1 cellular context compared by ENCODE assay signal in the genomic region with DNA sequence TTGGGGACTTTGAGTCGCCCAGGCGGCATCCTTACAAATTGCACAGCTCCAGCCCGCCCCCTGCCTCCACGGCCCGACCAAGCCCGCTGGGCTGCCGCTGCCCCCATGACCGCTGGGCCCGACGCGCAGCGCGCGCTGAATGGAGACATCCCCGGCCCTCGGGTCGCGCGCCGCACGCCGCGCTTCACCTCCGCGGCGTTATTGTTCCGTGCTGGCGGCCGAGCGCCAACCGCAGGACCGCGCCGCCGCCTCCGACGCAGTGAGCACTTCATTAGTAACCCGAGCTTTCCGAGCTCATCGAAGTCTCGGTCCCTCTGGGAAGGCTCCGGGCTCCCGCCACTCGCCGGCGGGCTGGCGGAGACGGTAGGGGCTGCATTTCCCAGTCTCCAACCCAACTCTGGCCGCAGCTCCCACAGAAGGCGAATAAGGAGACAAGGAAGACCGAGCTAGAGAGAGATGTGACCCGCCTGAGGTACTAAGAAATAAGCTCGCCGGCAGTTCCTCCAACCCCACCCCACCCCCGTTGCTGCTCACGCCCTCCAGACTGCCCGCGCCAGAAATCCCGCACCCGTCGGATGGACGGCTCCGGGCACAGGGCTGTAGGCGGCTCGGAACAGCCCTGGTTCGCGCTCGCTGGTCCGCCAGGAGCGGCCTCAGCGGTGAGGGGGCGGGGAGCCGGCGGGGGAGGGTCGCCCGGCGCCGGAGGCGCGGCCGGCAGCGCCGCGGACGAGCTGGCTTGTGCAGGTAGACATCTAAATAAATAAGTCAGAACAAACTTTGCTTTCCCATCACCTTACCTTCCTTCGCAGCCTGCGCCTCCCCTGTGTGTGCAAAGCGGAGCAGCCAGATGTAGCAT.
TF ChIP-seq lines count a peak whose summit lies in the region.

No MANE protein-coding gene starts in this region.

TF ChIP-seq in HEK293, 187 proteins besides CTCF, POLR2A, EP300 and RAD21 (continued from another document):
- TF ChIP-seq, protein P1, sequence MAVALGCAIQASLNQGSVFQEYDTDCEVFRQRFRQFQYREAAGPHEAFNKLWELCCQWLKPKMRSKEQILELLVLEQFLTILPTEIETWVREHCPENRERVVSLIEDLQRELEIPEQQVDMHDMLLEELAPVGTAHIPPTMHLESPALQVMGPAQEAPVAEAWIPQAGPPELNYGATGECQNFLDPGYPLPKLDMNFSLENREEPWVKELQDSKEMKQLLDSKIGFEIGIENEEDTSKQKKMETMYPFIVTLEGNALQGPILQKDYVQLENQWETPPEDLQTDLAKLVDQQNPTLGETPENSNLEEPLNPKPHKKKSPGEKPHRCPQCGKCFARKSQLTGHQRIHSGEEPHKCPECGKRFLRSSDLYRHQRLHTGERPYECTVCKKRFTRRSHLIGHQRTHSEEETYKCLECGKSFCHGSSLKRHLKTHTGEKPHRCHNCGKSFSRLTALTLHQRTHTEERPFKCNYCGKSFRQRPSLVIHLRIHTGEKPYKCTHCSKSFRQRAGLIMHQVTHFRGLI (tag by site-specific recombination; IDR thresholded peaks at IDR 0.05): 0 out of 2 replicates have a peak, but pooled peaks have one; percentile 40
- TF ChIP-seq ZNF600 (tag by site-specific recombination; IDR thresholded peaks at IDR 0.05): peak; percentile 47; the same call in 1 of the 2 replicates
- TF ChIP-seq ZNF660 (tag by site-specific recombination; IDR thresholded peaks at IDR 0.05): 0 out of 2 replicates have a peak, but pooled peaks have one; percentile 29
- TF ChIP-seq ZNF10 (tag by site-specific recombination; IDR thresholded peaks at IDR 0.05): 0 out of 2 replicates have a peak, but pooled peaks have one; percentile 50
- no peak for TF ChIP-seq ZNF571 (tag by site-specific recombination; IDR thresholded peaks at IDR 0.05)
- peak; percentile 65 for TF ChIP-seq ZNF335 (tag by site-specific recombination; conservative IDR thresholded peaks at IDR 0.05)
- peak; percentile 11 for TF ChIP-seq ZBTB17 (tag by site-specific recombination; IDR thresholded peaks at IDR 0.05)
- TF ChIP-seq GLIS1 (tag by site-specific recombination; IDR thresholded peaks at IDR 0.05): peak; percentile 25; the same call in 1 of the 2 replicates
- peak; percentile 73 for TF ChIP-seq ZNF76 (tag by site-specific recombination; IDR thresholded peaks at IDR 0.05; ENCODE audit: borderline replicate concordance, low read depth)
- TF ChIP-seq, protein P2, sequence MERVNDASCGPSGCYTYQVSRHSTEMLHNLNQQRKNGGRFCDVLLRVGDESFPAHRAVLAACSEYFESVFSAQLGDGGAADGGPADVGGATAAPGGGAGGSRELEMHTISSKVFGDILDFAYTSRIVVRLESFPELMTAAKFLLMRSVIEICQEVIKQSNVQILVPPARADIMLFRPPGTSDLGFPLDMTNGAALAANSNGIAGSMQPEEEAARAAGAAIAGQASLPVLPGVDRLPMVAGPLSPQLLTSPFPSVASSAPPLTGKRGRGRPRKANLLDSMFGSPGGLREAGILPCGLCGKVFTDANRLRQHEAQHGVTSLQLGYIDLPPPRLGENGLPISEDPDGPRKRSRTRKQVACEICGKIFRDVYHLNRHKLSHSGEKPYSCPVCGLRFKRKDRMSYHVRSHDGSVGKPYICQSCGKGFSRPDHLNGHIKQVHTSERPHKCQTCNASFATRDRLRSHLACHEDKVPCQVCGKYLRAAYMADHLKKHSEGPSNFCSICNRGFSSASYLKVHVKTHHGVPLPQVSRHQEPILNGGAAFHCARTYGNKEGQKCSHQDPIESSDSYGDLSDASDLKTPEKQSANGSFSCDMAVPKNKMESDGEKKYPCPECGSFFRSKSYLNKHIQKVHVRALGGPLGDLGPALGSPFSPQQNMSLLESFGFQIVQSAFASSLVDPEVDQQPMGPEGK (tag by site-specific recombination; IDR thresholded peaks at IDR 0.05): 0 out of 2 replicates have a peak, but pooled peaks have one; percentile 10
- peak; percentile 59 for TF ChIP-seq ZFHX2 (tag by site-specific recombination; conservative IDR thresholded peaks at IDR 0.05)
- peak; percentile 49; the same call in 1 of the 2 replicates for TF ChIP-seq ZBTB8A (tag by site-specific recombination; IDR thresholded peaks at IDR 0.05)
- TF ChIP-seq ZNF2 (tag by site-specific recombination; IDR thresholded peaks at IDR 0.05): peak; percentile 51; the same call in 1 of the 2 replicates
- no peak for TF ChIP-seq ZNF292 (tag by site-specific recombination; IDR thresholded peaks at IDR 0.05; ENCODE audit: borderline replicate concordance, low read depth)
- TF ChIP-seq ZBTB20 (tag by site-specific recombination; IDR thresholded peaks at IDR 0.05): no peak
- peak; percentile 97 for TF ChIP-seq ZNF341 (tag by site-specific recombination; IDR thresholded peaks at IDR 0.05; ENCODE audit: low read depth)
- TF ChIP-seq ZBTB48 (tag by site-specific recombination; IDR thresholded peaks at IDR 0.05): no peak
- peak; percentile 42; the same call in 1 of the 2 replicates for TF ChIP-seq ZIC2 (tag by site-specific recombination; IDR thresholded peaks at IDR 0.05)
- TF ChIP-seq, protein P3, sequence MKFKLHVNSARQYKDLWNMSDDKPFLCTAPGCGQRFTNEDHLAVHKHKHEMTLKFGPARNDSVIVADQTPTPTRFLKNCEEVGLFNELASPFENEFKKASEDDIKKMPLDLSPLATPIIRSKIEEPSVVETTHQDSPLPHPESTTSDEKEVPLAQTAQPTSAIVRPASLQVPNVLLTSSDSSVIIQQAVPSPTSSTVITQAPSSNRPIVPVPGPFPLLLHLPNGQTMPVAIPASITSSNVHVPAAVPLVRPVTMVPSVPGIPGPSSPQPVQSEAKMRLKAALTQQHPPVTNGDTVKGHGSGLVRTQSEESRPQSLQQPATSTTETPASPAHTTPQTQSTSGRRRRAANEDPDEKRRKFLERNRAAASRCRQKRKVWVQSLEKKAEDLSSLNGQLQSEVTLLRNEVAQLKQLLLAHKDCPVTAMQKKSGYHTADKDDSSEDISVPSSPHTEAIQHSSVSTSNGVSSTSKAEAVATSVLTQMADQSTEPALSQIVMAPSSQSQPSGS (tag by site-specific recombination; IDR thresholded peaks at IDR 0.05; ENCODE audit: low read depth): no peak
- TF ChIP-seq EGR2 (tag by site-specific recombination; IDR thresholded peaks at IDR 0.05; ENCODE audit: low read depth): peak; percentile 55
- peak; percentile 45 for TF ChIP-seq KLF1 (tag by site-specific recombination; IDR thresholded peaks at IDR 0.05)
- TF ChIP-seq SCRT2 (tag by site-specific recombination; IDR thresholded peaks at IDR 0.05): no peak
- peak; percentile 96 for TF ChIP-seq ZBTB26 (tag by site-specific recombination; optimal IDR thresholded peaks at IDR 0.05)
- no peak for TF ChIP-seq ZNF174 (tag by site-specific recombination; IDR thresholded peaks at IDR 0.05)
- TF ChIP-seq ZNF211 (tag by site-specific recombination; IDR thresholded peaks at IDR 0.05; ENCODE audit: low read depth): no peak
- no peak for TF ChIP-seq ZFP69B (tag by site-specific recombination; IDR thresholded peaks at IDR 0.05)
- TF ChIP-seq ZNF398 (tag by site-specific recombination; IDR thresholded peaks at IDR 0.05): 0 out of 2 replicates have a peak, but pooled peaks have one; percentile 13
- TF ChIP-seq GLIS2 (tag by site-specific recombination; IDR thresholded peaks at IDR 0.05): peak; percentile 75
- TF ChIP-seq SP2 (tag by site-specific recombination; IDR thresholded peaks at IDR 0.05): peak; percentile 65
- TF ChIP-seq ZNF654 (tag by site-specific recombination; IDR thresholded peaks at IDR 0.05; ENCODE audit: low read depth): no peak
- no peak for TF ChIP-seq ZNF146 (tag by site-specific recombination; IDR thresholded peaks at IDR 0.05)
- TF ChIP-seq ZNF645 (tag by site-specific recombination; IDR thresholded peaks at IDR 0.05): no peak
